ENCODE assay signal across 18 cellular contexts in the genomic region with DNA sequence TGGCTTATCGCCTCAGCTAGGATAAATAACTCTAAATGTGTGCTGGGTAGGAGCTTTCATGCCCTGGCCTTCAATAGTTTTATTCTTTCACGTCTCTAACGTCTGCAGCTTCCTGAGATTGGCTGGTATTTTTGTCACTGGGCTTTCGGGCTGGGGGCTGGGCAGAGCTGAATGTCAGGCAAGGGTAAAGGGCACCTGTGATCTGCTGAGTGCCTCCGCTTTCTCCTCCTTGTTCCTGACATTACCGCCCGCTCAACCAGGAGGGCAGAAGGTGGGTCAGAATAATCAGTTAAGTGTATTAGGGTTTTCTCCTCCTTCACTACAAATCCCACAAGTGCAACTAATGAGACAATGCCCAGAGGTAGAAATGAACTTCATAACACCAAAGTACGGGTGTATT.
DNase-seq lines count a peak whose midpoint lies in the region; ATAC-seq lines count a peak whose summit lies in the region.
"Had no signal": no experiment of that assay in that cellular context is flagged by ENCODE, and none has a peak within 500 bp of the region (broad histone marks: within the 10 kb centered on the region; RNA-seq: fewer than 3 reads in every experiment).

No MANE protein-coding gene starts in this region.

- H3K9me3 ChIP-seq in skeletal muscle tissue (ENCODE audit: control insufficient read depth in 3 of 3, low read length in 3 of 3) = no peaks in the 10 kb centered on the region
- H3K9me3 ChIP-seq: breast epithelium, stomach had no signal

- peaks cover 9 to 13% (median 11%) of the 10 kb centered on the region in 3 donors for H3K4me1 ChIP-seq in skeletal muscle tissue (ENCODE audit: control insufficient read depth in 3 of 3, insufficient read depth in 3 of 3, low read length in 3 of 3)
- H3K4me1 ChIP-seq: breast epithelium had no signal

- peak; percentile 95 for ATAC-seq in left lobe of liver
- no peak for ATAC-seq in left colon
- ATAC-seq in HG02870 (IDR thresholded peaks at IDR 0.05; ENCODE audit: unreplicated experiment) = no peak
- ATAC-seq: PC-3 had no signal

- DNase-seq in HuH-7 (ENCODE audit: low spot score) (peak; percentile 28), dermis blood vessel endothelial cell (peak; percentile 25), left lobe of liver (ENCODE audit: low spot score) (peak; percentile 84), left colon (no peak), T1000 (lab: John Stamatoyannopoulos, UW) (no peak)
- DNase-seq: activated CD4-positive, CD25-positive, alpha-beta regulatory T cell treated with anti-CD3 and anti-CD28 coated beads, Interleukin-2, amount 50 U/mL, for 72 hours; erythroblast; KG1; midbrain; NCI-H2029; NCI-H774; PC-3; stomach; T-helper 9 cell had no signal

- no peaks in the 10 kb centered on the region for H3K27me3 ChIP-seq in skeletal muscle tissue (ENCODE audit: control insufficient read depth in 3 of 3, insufficient read depth in 3 of 3, low read length in 3 of 3)
- H3K27me3 ChIP-seq: breast epithelium, stomach had no signal

- H3K27ac ChIP-seq in skeletal muscle tissue (ENCODE audit: low read depth, low read length) = peak overlapping the region; percentile 44
- H3K27ac ChIP-seq: HL-60 had no signal

- intact Hi-C loops in left colon (cut with DNase I, micrococcal nuclease) = no loop called here

- peak overlapping the region in 1 of 3 donors; percentile 28 for H3K4me3 ChIP-seq in skeletal muscle tissue (ENCODE audit: low read length in 3 of 3)
- H3K4me3 ChIP-seq: breast epithelium, stomach had no signal

- H3K9ac ChIP-seq in skeletal muscle tissue (ENCODE audit: low read depth in 1 of 3, low read length in 3 of 3) = peak overlapping the region in 1 of 3 donors; percentile 5

- no peaks in the 10 kb centered on the region for H3K36me3 ChIP-seq in skeletal muscle tissue (ENCODE audit: control insufficient read depth in 3 of 3, insufficient read depth in 3 of 3, low read length in 3 of 3)
- H3K36me3 ChIP-seq: breast epithelium, stomach had no signal

Comparison
In these comparisons a context has a peak if more than half of its experiments do, and no peak if none do; other contexts are left out.
1. DNase-seq: peak in HuH-7 (single experiment), dermis blood vessel endothelial cell (single experiment) and left lobe of liver (single experiment); none in left colon (0 of 2) and T1000 (single experiment).